ENCODE assay signal across 11 cellular contexts in genomic region chr1:11473635-11474034, GRCh38. TPM values are rescaled to one million over a fixed set of nuclear protein-coding genes. Genes with fewer than 3 reads are reported as not detected.
A peak's percentile ranks its signal among the peaks of the same experiment; 100 is the strongest.
DNase-seq lines count a peak whose midpoint lies in the region; TF ChIP-seq lines count a peak whose summit lies in the region.
"Had no signal": no experiment of that assay in that cellular context is flagged by ENCODE, and none has a peak within 500 bp of the region (broad histone marks: within the 10 kb centered on the region; RNA-seq: fewer than 3 reads in every experiment).

No MANE protein-coding gene starts in this region.

- intact Hi-C loops in MCF 10A (cut with micrococcal nuclease) = loop anchor here (10.0 kb wide), 1 partner anchor 81 kb away; no protein-coding TSS in a partner anchor
- intact Hi-C loops in breast epithelium (cut with DNase I; ENCODE audit: low total_unique reads) = no loop called here
- intact Hi-C loops in esophagus muscularis mucosa (cut with DNase I) = no loop called here

- H3K4me3 ChIP-seq in breast epithelium = no peak overlapping the region
- no peak overlapping the region for H3K4me3 ChIP-seq in endodermal cell (ENCODE audit: low read length)
- no peak overlapping the region for H3K4me3 ChIP-seq in esophagus muscularis mucosa

- H3K36me3 Mint-ChIP-seq in MCF 10A (ENCODE audit: insufficient read depth, unreplicated experiment) (no peaks in the 10 kb centered on the region), endodermal cell (ENCODE audit: low read depth) (no peaks in the 10 kb centered on the region)

- no peak overlapping the region for H3K27ac ChIP-seq in breast epithelium
- no peak overlapping the region for H3K27ac ChIP-seq in endodermal cell (ENCODE audit: low read depth, low read length)
- no peak overlapping the region for H3K27ac ChIP-seq in esophagus muscularis mucosa (replicated peaks in 1 of 4)
- H3K27ac ChIP-seq: C4-2B had no signal

- no peak for TF ChIP-seq EP300 in esophagus muscularis mucosa (IDR thresholded peaks at IDR 0.05)

- peak; percentile 38 for DNase-seq in MCF 10A (ENCODE audit: unreplicated experiment)
- DNase-seq in breast epithelium (ENCODE audit: low spot score in 2 of 2) = no peak
- peak; percentile 62 for DNase-seq in OCI-M1 (lab: John Stamatoyannopoulos, UW)
- DNase-seq in endodermal cell = peak; percentile 92
- peak; percentile 8 for DNase-seq in stimulated activated CD4-positive, alpha-beta T cell treated with anti-CD3 and anti-CD28 coated beads, Interleukin-4, amount 100 ng/mL, for 1 hour
- no peak for DNase-seq in stimulated activated naive CD4-positive, alpha-beta T cell treated with Interleukin-2 at 50 U/mL for 16 hours (lab: John Stamatoyannopoulos, UW)
- DNase-seq in GM20000 (ENCODE audit: low spot score) = no peak
- no peak for DNase-seq in esophagus muscularis mucosa (ENCODE audit: extremely low spot score)
- DNase-seq: activated T-cell treated with anti-CD3 and anti-CD28 coated beads, Interleukin-2, amount 50 U/mL, for 4 hours had no signal

- H3K9ac ChIP-seq in endodermal cell (ENCODE audit: extremely low read depth, low read length, poor library complexity, severe bottlenecking) = no peak overlapping the region

- CTCF ChIA-PET in MCF 10A (lab: Yijun Ruan, JAX) = interaction anchor here (0.9 kb wide), 1 partner anchor 90 kb away, joined by 3 read pairs; no protein-coding TSS in a partner anchor

- TF ChIP-seq POLR2A in breast epithelium (IDR thresholded peaks at IDR 0.05) (no peak), esophagus muscularis mucosa (IDR thresholded peaks at IDR 0.05; ENCODE audit: low read depth) (no peak)

- no peak overlapping the region for H3K4me3 Mint-ChIP-seq in MCF 10A (ENCODE audit: unreplicated experiment)
- H3K4me3 Mint-ChIP-seq in endodermal cell = no peak overlapping the region
- H3K4me3 Mint-ChIP-seq: activated T-cell treated with anti-CD3 and anti-CD28 coated beads, Interleukin-2, amount 50 U/mL, for 4 hours; stimulated activated naive CD8-positive, alpha-beta T cell treated with anti-CD3 and anti-CD28 coated beads, Interleukin-15, Interleukin-2, amounts not matched to agents 100 ng/mL and 50 ng/mL, for 24 hours had no signal

- no peak for TF ChIP-seq CTCF in MCF 10A (IDR thresholded peaks at IDR 0.05; ENCODE audit: unreplicated experiment)
- no peak for TF ChIP-seq CTCF in breast epithelium (IDR thresholded peaks at IDR 0.05)
- TF ChIP-seq CTCF in endodermal cell (conservative IDR thresholded peaks at IDR 0.05) = no peak
- no peak for TF ChIP-seq CTCF in GM20000 (IDR thresholded peaks at IDR 0.05; ENCODE audit: extremely low read depth, missing control alignments)
- TF ChIP-seq CTCF in esophagus muscularis mucosa (IDR thresholded peaks at IDR 0.05) = no peak

- H3K9me3 Mint-ChIP-seq in MCF 10A (ENCODE audit: unreplicated experiment) = no peaks in the 10 kb centered on the region
- H3K9me3 Mint-ChIP-seq in endodermal cell = no peaks in the 10 kb centered on the region
- H3K9me3 Mint-ChIP-seq: activated T-cell treated with anti-CD3 and anti-CD28 coated beads, Interleukin-2, amount 50 U/mL, for 4 hours; stimulated activated naive CD8-positive, alpha-beta T cell treated with anti-CD3 and anti-CD28 coated beads, Interleukin-15, Interleukin-2, amounts not matched to agents 100 ng/mL and 50 ng/mL, for 24 hours had no signal

- no peaks in the 10 kb centered on the region for H3K9me3 ChIP-seq in breast epithelium
- no peaks in the 10 kb centered on the region for H3K9me3 ChIP-seq in endodermal cell (ENCODE audit: control insufficient read depth, low read length)
- no peaks in the 10 kb centered on the region for H3K9me3 ChIP-seq in esophagus muscularis mucosa

- no peaks in the 10 kb centered on the region for H3K36me3 ChIP-seq in breast epithelium
- no peaks in the 10 kb centered on the region for H3K36me3 ChIP-seq in endodermal cell (ENCODE audit: control insufficient read depth, insufficient read depth, low read length)
- no peaks in the 10 kb centered on the region for H3K36me3 ChIP-seq in esophagus muscularis mucosa

- no TSS peak for BruUV-seq in MCF 10A (replicated peaks; lab: Mats Ljungman, UMichigan)

- WGBS in endodermal cell (ENCODE audit: insufficient coverage in 1 of 2, insufficient read length in 1 of 2), 2 experiments = 55 to 86% methylated on average over 2 to 5 of the region's 5 CpGs
- 23% methylated on average over 5 of the region's 5 CpGs for WGBS in esophagus muscularis mucosa

- H3K27me3 Mint-ChIP-seq in MCF 10A (ENCODE audit: insufficient read depth, unreplicated experiment) = peaks cover 45% of the 10 kb centered on the region
- H3K27me3 Mint-ChIP-seq in endodermal cell (ENCODE audit: insufficient read depth) = peaks cover 29% of the 10 kb centered on the region

- H3K4me1 Mint-ChIP-seq in MCF 10A (ENCODE audit: insufficient read depth, unreplicated experiment) = no peaks in the 10 kb centered on the region
- no peaks in the 10 kb centered on the region for H3K4me1 Mint-ChIP-seq in endodermal cell

- POLR2A ChIA-PET in MCF 10A (lab: Yijun Ruan, JAX) = interaction anchor here (0.6 kb wide), 1 partner anchor 158 kb away, joined by 4 read pairs; no protein-coding TSS in a partner anchor

- H3K4me1 ChIP-seq in breast epithelium (no peaks in the 10 kb centered on the region), endodermal cell (ENCODE audit: control insufficient read depth, insufficient read depth, low read length) (no peaks in the 10 kb centered on the region), esophagus muscularis mucosa (peaks cover 2 to 6% (median 4%) of the 10 kb centered on the region in 4 donors)

- H3K27me3 ChIP-seq in breast epithelium (peaks cover 1 to 18% of the 10 kb centered on the region in 2 donors), endodermal cell (ENCODE audit: control insufficient read depth, insufficient read depth, low read length, poor library complexity, severe bottlenecking) (peaks cover 41% of the 10 kb centered on the region), esophagus muscularis mucosa (peaks cover 0 to 72% (median 9%) of the 10 kb centered on the region in 4 donors)

- H3K27ac Mint-ChIP-seq in MCF 10A (ENCODE audit: low read depth, unreplicated experiment) (no peak overlapping the region), endodermal cell (no peak overlapping the region)
- H3K27ac Mint-ChIP-seq: stimulated activated naive CD8-positive, alpha-beta T cell treated with anti-CD3 and anti-CD28 coated beads, Interleukin-15, Interleukin-2, amounts not matched to agents 100 ng/mL and 50 ng/mL, for 24 hours had no signal

RNA-seq across cellular contexts. Expression of gene DISP3, which starts 5.3 kb away (rescaled TPM):
- total RNA-seq in MCF 10A (2022) = 0.09 and 0.17 TPM in 2 replicates
- under 1 TPM in 1 of 3 donors, not detected in 2; 0.88 TPM for total RNA-seq in breast epithelium
- 10 to 100 TPM in 1 of 2 donors, 1 to 10 TPM in 1; 9.6 to 11.6 TPM for total RNA-seq in endodermal cell
- 31.3 TPM for polyA plus RNA-seq in endodermal cell (2013, experiment 1 of 2)
- 26.0 TPM for polyA plus RNA-seq in endodermal cell (2013, experiment 2 of 2)
- not detected for total RNA-seq in esophagus muscularis mucosa

Comparison
In these comparisons a context has a peak if more than half of its experiments do, and no peak if none do; other contexts are left out.
1. DNase-seq: peak in MCF 10A (single experiment), OCI-M1 (single experiment), endodermal cell (single experiment) and stimulated activated CD4-positive, alpha-beta T cell treated with anti-CD3 and anti-CD28 coated beads, Interleukin-4, amount 100 ng/mL, for 1 hour (single experiment); none in breast epithelium (0 of 2), stimulated activated naive CD4-positive, alpha-beta T cell treated with Interleukin-2 at 50 U/mL for 16 hours (single experiment), GM20000 (single experiment) and esophagus muscularis mucosa (single experiment).